Comparison of ENCODE assay signal across 10 cellular contexts in genomic region chr18:21743166-21743831, GRCh38. TPM values are rescaled to one million over a fixed set of nuclear protein-coding genes. Genes with fewer than 3 reads are reported as not detected.
DNase-seq lines count a peak whose midpoint lies in the region; ATAC-seq and TF ChIP-seq lines count a peak whose summit lies in the region.
"Had no signal": no experiment of that assay in that cellular context is flagged by ENCODE, and none has a peak within 500 bp of the region (broad histone marks: within the 10 kb centered on the region; RNA-seq: fewer than 3 reads in every experiment).

No MANE protein-coding gene starts in this region.

- no peaks in the 10 kb centered on the region for H3K27me3 ChIP-seq in BLaER1 treated with 17β-estradiol and CSF1 and Interleukin-3, amounts not matched to agents 10 nM and 100 nM
- H3K27me3 ChIP-seq in H9 (ENCODE audit: insufficient read depth, low read length): no peaks in the 10 kb centered on the region

- no peak overlapping the region for H2BK20ac ChIP-seq in H9 (ENCODE audit: low read depth, low read length, poor library complexity, severe bottlenecking)

- no peak for ATAC-seq in activated CD8-positive, alpha-beta T cell treated with anti-CD3 and anti-CD28 coated beads, Interleukin-2, amount 10 ng/mL, durations not matched to agents 7 days and 5 days
- no peak for ATAC-seq in HG03135 (IDR thresholded peaks at IDR 0.05; ENCODE audit: unreplicated experiment)
- ATAC-seq in GM18502 (IDR thresholded peaks at IDR 0.05; ENCODE audit: poor library complexity, unreplicated experiment): no peak
- ATAC-seq: left colon had no signal

- WGBS in H9 (ENCODE audit: extremely low coverage, insufficient read length, low lambda C conversion rate): no CpG with 5 or more reads among the region's 7 CpGs
- WGBS in mesodermal cell (ENCODE audit: insufficient coverage in 2 of 2), 2 experiments: 83 to 100% methylated on average over 1 to 2 of the region's 7 CpGs

- H2AK5ac ChIP-seq in H9 (ENCODE audit: insufficient read length, low read length): no peak overlapping the region

- H3K4me1 ChIP-seq in BLaER1 treated with 17β-estradiol and CSF1 and Interleukin-3, amounts not matched to agents 10 nM and 100 nM: peaks cover 30 to 55% (median 40%) of the 10 kb centered on the region in 10 experiments
- H3K4me1 ChIP-seq in H9 (ENCODE audit: insufficient read depth, low read length) (no peaks in the 10 kb centered on the region), mesodermal cell (ENCODE audit: control insufficient read depth, insufficient read depth, low read length, poor library complexity, severe bottlenecking) (peaks cover 15% of the 10 kb centered on the region)

- no peaks in the 10 kb centered on the region for H3K79me1 ChIP-seq in H9 (ENCODE audit: insufficient read depth, low read depth, low read length, poor library complexity, severe bottlenecking)

- H3K9ac ChIP-seq in BLaER1 treated with 17β-estradiol and CSF1 and Interleukin-3, amounts not matched to agents 10 nM and 100 nM: peak overlapping the region in 2 of 11 experiments; percentile 11 to 99; a peak in 1 of 22 replicates
- no peak overlapping the region for H3K9ac ChIP-seq in H9 (ENCODE audit: extremely low read depth, insufficient read length, low read length)

- no peak for TF ChIP-seq CTCF in H9 (conservative IDR thresholded peaks at IDR 0.05)
- TF ChIP-seq CTCF in GM10248 (IDR thresholded peaks at IDR 0.05; ENCODE audit: control extremely low read depth, extremely low read depth, low read depth, missing control alignments): no peak

- CTCF ChIA-PET in activated CD8-positive, alpha-beta T cell treated with anti-CD3 and anti-CD28 coated beads, Interleukin-2, amount 10 ng/mL, durations not matched to agents 7 days and 5 days (lab: Charles Lee): interaction anchor here (0.7 to 2.2 kb wide), 3 partner anchors 131 to 255 kb away, joined by 3 to 11 read pairs (median 4); partner anchors contain the start of genes ESCO1 and SNRPD1
- CTCF ChIA-PET in GM10248 (lab: Yijun Ruan, JAX): interaction anchor here (1.1 to 1.4 kb wide), 3 partner anchors 8 to 19 kb away, joined by 3 read pairs; no protein-coding TSS in a partner anchor

- no peak overlapping the region for H3K14ac ChIP-seq in H9 (ENCODE audit: insufficient read depth, low read length)

- POLR2A ChIA-PET in activated CD8-positive, alpha-beta T cell treated with anti-CD3 and anti-CD28 coated beads, Interleukin-2, amount 10 ng/mL, durations not matched to agents 7 days and 5 days (lab: Charles Lee): interaction anchor here (1.7 to 2.2 kb wide), 2 partner anchors 39 to 131 kb away, joined by 4 to 11 read pairs; partner anchors contain the start of genes ABHD3 and SNRPD1
- POLR2A ChIA-PET in GM10248 (lab: Yijun Ruan, JAX): no interaction called here

- peak overlapping the region; percentile 79 to 99 (median 92) for H3K4me2 ChIP-seq in BLaER1 treated with 17β-estradiol and CSF1 and Interleukin-3, amounts not matched to agents 10 nM and 100 nM
- H3K4me2 ChIP-seq in H9 (ENCODE audit: insufficient read depth, insufficient read length, low read length): no peak overlapping the region

- H3K27ac ChIP-seq in BLaER1 treated with 17β-estradiol and CSF1 and Interleukin-3, amounts not matched to agents 10 nM and 100 nM: no peak overlapping the region
- H3K27ac ChIP-seq in H9 (ENCODE audit: insufficient read length, low read depth, low read length) (no peak overlapping the region), mesodermal cell (ENCODE audit: low read depth, low read length, severe bottlenecking) (no peak overlapping the region)

- H3K27me3 Mint-ChIP-seq in H9 (ENCODE audit: low read depth): no peaks in the 10 kb centered on the region
- H3K27me3 Mint-ChIP-seq in activated CD8-positive, alpha-beta T cell treated with anti-CD3 and anti-CD28 coated beads, Interleukin-2, amount 10 ng/mL, durations not matched to agents 7 days and 5 days (ENCODE audit: low read depth): peaks cover under 1% of the 10 kb centered on the region

- peaks cover 3% of the 10 kb centered on the region for H3K23me2 ChIP-seq in H9 (ENCODE audit: insufficient read length, low read depth, low read length, poor library complexity, severe bottlenecking)

- H2BK120ac ChIP-seq in H9 (ENCODE audit: low read depth, low read length, poor library complexity, severe bottlenecking): no peak overlapping the region

- peak overlapping the region in 1 of 3 experiments; percentile 48; a peak in 1 of 7 replicates for H3K27ac Mint-ChIP-seq in H9
- peak overlapping the region; percentile 75 for H3K27ac Mint-ChIP-seq in activated CD8-positive, alpha-beta T cell treated with anti-CD3 and anti-CD28 coated beads, Interleukin-2, amount 10 ng/mL, durations not matched to agents 7 days and 5 days

- no peak overlapping the region for H4K8ac ChIP-seq in H9 (replicated peaks; ENCODE audit: insufficient read length, low read depth, low read length)

- H2AFZ ChIP-seq in H9 (ENCODE audit: low read length): no peak overlapping the region

- no peak overlapping the region for H3T11ph ChIP-seq in H9 (ENCODE audit: low read length)

- H3K36me3 ChIP-seq in BLaER1 treated with 17β-estradiol and CSF1 and Interleukin-3, amounts not matched to agents 10 nM and 100 nM: peaks cover 0 to 11% (median 0%) of the 10 kb centered on the region in 11 experiments; a peak in 1 of 22 replicates
- H3K36me3 ChIP-seq in mesodermal cell (ENCODE audit: control insufficient read depth, insufficient read depth, low read length): peaks cover 11% of the 10 kb centered on the region

- no peak overlapping the region for H2BK15ac ChIP-seq in H9 (ENCODE audit: low read depth, low read length)

- H2BK5ac ChIP-seq in H9 (ENCODE audit: insufficient read length, low read length): no peak overlapping the region

- H4K91ac ChIP-seq in H9 (ENCODE audit: insufficient read length, low read depth, low read length): no peak overlapping the region

- no peak overlapping the region for H2BK12ac ChIP-seq in H9 (ENCODE audit: insufficient read length, low read depth, low read length)

- no peak overlapping the region for H4K5ac ChIP-seq in H9 (ENCODE audit: insufficient read length, low read depth, low read length)

- DNase-seq in H9 (no peak), NCI-H1436 (lab: John Stamatoyannopoulos, UW) (no peak), GM10248 (ENCODE audit: extremely low spot score) (no peak)
- DNase-seq in activated CD8-positive, alpha-beta T cell treated with anti-CD3 and anti-CD28 coated beads, Interleukin-2, amount 10 ng/mL, durations not matched to agents 7 days and 5 days: no peak
- DNase-seq: DMS53, left colon had no signal

- no peak overlapping the region for H3K23ac ChIP-seq in H9 (ENCODE audit: insufficient read length, low read depth, low read length)

- 0 out of 7 replicates have a peak, but pooled peaks cover 0 to 6% (median 0%) of the 10 kb centered on the region in 3 experiments for H3K36me3 Mint-ChIP-seq in H9 (ENCODE audit: insufficient read depth in 1 of 3, low read depth in 3 of 3)
- H3K36me3 Mint-ChIP-seq in activated CD8-positive, alpha-beta T cell treated with anti-CD3 and anti-CD28 coated beads, Interleukin-2, amount 10 ng/mL, durations not matched to agents 7 days and 5 days (ENCODE audit: low read depth): peaks cover 6% of the 10 kb centered on the region

- no peak overlapping the region for H3K56ac ChIP-seq in H9 (ENCODE audit: insufficient read length, low read depth, low read length)

- peaks cover 59 to 67% of the 10 kb centered on the region in 2 experiments for H3K4me1 Mint-ChIP-seq in H9
- peaks cover 64% of the 10 kb centered on the region for H3K4me1 Mint-ChIP-seq in activated CD8-positive, alpha-beta T cell treated with anti-CD3 and anti-CD28 coated beads, Interleukin-2, amount 10 ng/mL, durations not matched to agents 7 days and 5 days (ENCODE audit: low read depth)

- H3K9me3 Mint-ChIP-seq in H9: no peaks in the 10 kb centered on the region; a peak in 2 of 5 replicates
- no peaks in the 10 kb centered on the region for H3K9me3 Mint-ChIP-seq in activated CD8-positive, alpha-beta T cell treated with anti-CD3 and anti-CD28 coated beads, Interleukin-2, amount 10 ng/mL, durations not matched to agents 7 days and 5 days (ENCODE audit: insufficient read depth)

- peak overlapping the region in 5 of 10 experiments; percentile 84 to 99 (median 93); a peak in 6 of 20 replicates for H3K4me3 ChIP-seq in BLaER1 treated with 17β-estradiol and CSF1 and Interleukin-3, amounts not matched to agents 10 nM and 100 nM
- H3K4me3 ChIP-seq in mesodermal cell (ENCODE audit: extremely low read depth, insufficient read depth, low read length, poor library complexity, severe bottlenecking): peak overlapping the region; percentile 88

- no peak overlapping the region for H3K18ac ChIP-seq in H9 (ENCODE audit: insufficient read length, low read depth, low read length)

- peaks cover 33 to 68% (median 58%) of the 10 kb centered on the region in 11 experiments; a peak in 20 of 22 replicates for H4K20me1 ChIP-seq in BLaER1 treated with 17β-estradiol and CSF1 and Interleukin-3, amounts not matched to agents 10 nM and 100 nM
- H4K20me1 ChIP-seq in H9 (ENCODE audit: control insufficient read depth, insufficient read depth, insufficient read length): no peaks in the 10 kb centered on the region

- peaks cover 0 to 2% (median 0%) of the 10 kb centered on the region in 11 experiments; a peak in 2 of 22 replicates for H3K9me3 ChIP-seq in BLaER1 treated with 17β-estradiol and CSF1 and Interleukin-3, amounts not matched to agents 10 nM and 100 nM (replicated peaks in 1 of 11)
- H3K9me3 ChIP-seq in H9 (ENCODE audit: control insufficient read depth, low read depth, low read length): no peaks in the 10 kb centered on the region
- no peaks in the 10 kb centered on the region for H3K9me3 ChIP-seq in mesodermal cell (ENCODE audit: control insufficient read depth, low read length)

- peaks cover 26% of the 10 kb centered on the region; the same call in 1 of the 2 replicates for H3K79me2 ChIP-seq in H9 (ENCODE audit: insufficient read depth, low read length)

- H3K4me3 Mint-ChIP-seq in H9: peak overlapping the region; percentile 54 to 76
- H3K4me3 Mint-ChIP-seq in activated CD8-positive, alpha-beta T cell treated with anti-CD3 and anti-CD28 coated beads, Interleukin-2, amount 10 ng/mL, durations not matched to agents 7 days and 5 days: peak overlapping the region; percentile 76

- no peak overlapping the region for H3K4ac ChIP-seq in H9 (ENCODE audit: low read depth, low read length)

RNA-seq across cellular contexts. Expression of gene MIB1, which starts 2.7 kb away (rescaled TPM):
- 45.7 and 48.8 TPM in 2 replicates for total RNA-seq in H9 (2021)
- 10 to 100 TPM; 32.6 to 37.4 TPM for total RNA-seq in activated CD8-positive, alpha-beta T cell treated with anti-CD3 and anti-CD28 coated beads, Interleukin-2, amount 10 ng/mL, durations not matched to agents 7 days and 5 days
- polyA plus RNA-seq in mesodermal cell (2013, experiment 1 of 2): 40.3 TPM
- polyA plus RNA-seq in mesodermal cell (2013, experiment 2 of 2): 37.4 TPM

RNA-seq across cellular contexts. Expression of gene ABHD3, which starts 38.7 kb away (rescaled TPM):
- total RNA-seq in H9 (2021): 12.0 and 12.5 TPM in 2 replicates
- 10 to 100 TPM; 54.0 to 57.5 TPM for total RNA-seq in activated CD8-positive, alpha-beta T cell treated with anti-CD3 and anti-CD28 coated beads, Interleukin-2, amount 10 ng/mL, durations not matched to agents 7 days and 5 days
- polyA plus RNA-seq in mesodermal cell (2013, experiment 1 of 2): 11.1 TPM
- polyA plus RNA-seq in mesodermal cell (2013, experiment 2 of 2): 11.5 TPM
